Comparison of ENCODE assay signal across 8 cellular contexts in genomic region chr14:90256354-90257131, GRCh38. TPM values are rescaled to one million over a fixed set of nuclear protein-coding genes. Genes with fewer than 3 reads are reported as not detected.
A peak's percentile ranks its signal among the peaks of the same experiment; 100 is the strongest.
DNase-seq lines count a peak whose midpoint lies in the region; ATAC-seq and TF ChIP-seq lines count a peak whose summit lies in the region.

TSS of gene PSMC1 (plus strand) at chr14:90256553. CDS start at chr14:90256598, 45 bp downstream.

- H3K36me3 ChIP-seq in liver (ENCODE audit: control insufficient read depth in 4 of 4, insufficient read depth in 3 of 4, low read depth in 1 of 4, low read length in 3 of 4), result peaks cover 6 to 19% (median 12%) of the 10 kb centered on the region in 4 donors

- DNase-seq in C1 segment of cervical spinal cord (lab: John Stamatoyannopoulos, UW) (peak in 13 of 14 donors; percentile 29 to 93 (median 87)), NCI-H748 treated with DMSO at 0.1 percent for 48 hours (lab: John Stamatoyannopoulos, UW) (peak; percentile 85), dorsolateral prefrontal cortex (peak; percentile 81 to 95 (median 90))
- peak; percentile 74 to 87 for DNase-seq in activated CD4-positive, alpha-beta T cell treated with anti-CD3 and anti-CD28 coated beads, Interleukin-2, amount 50 U/mL, for 24 hours (ENCODE audit: low read depth in 1 of 2, low spot score in 1 of 2)
- peak; percentile 93 for DNase-seq in stimulated activated CD4-positive, alpha-beta T cell treated with anti-CD3 and anti-CD28 coated beads, Interleukin-4, amount 100 ng/mL, for 24 hours

- under 1% methylated on average over 55 of the region's 55 CpGs for WGBS in liver

- H3K9me3 ChIP-seq in liver (ENCODE audit: control insufficient read depth in 4 of 4, low read length in 3 of 4), result no peaks in the 10 kb centered on the region

- H3K27me3 ChIP-seq in dorsolateral prefrontal cortex (peaks cover 0 to 11% (median 0%) of the 10 kb centered on the region in 45 donors), liver (ENCODE audit: control insufficient read depth in 4 of 4, insufficient read depth in 4 of 4, low read length in 3 of 4) (peaks cover 0 to 2% (median 0%) of the 10 kb centered on the region in 4 donors)

- H3K9ac ChIP-seq in liver (ENCODE audit: low read depth in 1 of 2, low read length in 2 of 2), result peak within 1 kb of the TSS; percentile 93 to 95

- peak within 1 kb of the TSS in 57 of 59 donors; percentile 5 to 92 (median 78) for H3K27ac ChIP-seq in dorsolateral prefrontal cortex
- H3K27ac ChIP-seq in liver (ENCODE audit: low read depth in 1 of 2, low read length in 2 of 2), result peak within 1 kb of the TSS; percentile 63 to 84

- intact Hi-C loops in dorsolateral prefrontal cortex (cut with DNase I), result loop anchor here in 1 of 2 donors (5.0 kb wide), 1 partner anchor 299 kb away; the partner anchor contains the start of gene TDP1

- TF ChIP-seq RAD21 in liver (IDR thresholded peaks at IDR 0.05), result peak; percentile 35 to 50

- H3K4me3 ChIP-seq in dorsolateral prefrontal cortex (peak within 1 kb of the TSS; percentile 71 to 100 (median 97)), liver (ENCODE audit: low read depth in 1 of 3, low read length in 3 of 3) (peak within 1 kb of the TSS; percentile 72 to 97 (median 89))

- ATAC-seq in GM19372 (IDR thresholded peaks at IDR 0.05; ENCODE audit: low read depth, unreplicated experiment) (peak; percentile 96), HG03558 (IDR thresholded peaks at IDR 0.05; ENCODE audit: extremely low read depth, unreplicated experiment) (peak; percentile 88)

- peaks cover 4 to 20% (median 15%) of the 10 kb centered on the region in 4 donors for H3K4me1 ChIP-seq in liver (ENCODE audit: control insufficient read depth in 4 of 4, insufficient read depth in 4 of 4, low read length in 3 of 4)

- peak in 49 of 56 donors; percentile 3 to 64 (median 40) for TF ChIP-seq CTCF in dorsolateral prefrontal cortex (IDR thresholded peaks at IDR 0.05 in 54 of 56, conservative IDR thresholded peaks at IDR 0.05 in 2 of 56; ENCODE audit: low read depth in 1 of 56, partially characterized antibody in 56 of 56)
- TF ChIP-seq CTCF in liver (IDR thresholded peaks at IDR 0.05; ENCODE audit: low read depth, low read length, missing input control), result no peak

TF ChIP-seq in liver, 16 proteins besides CTCF, POLR2A, EP300 and RAD21:
- TF ChIP-seq SP1 (IDR thresholded peaks at IDR 0.05), result peak; percentile 33
- no peak for TF ChIP-seq JUND (IDR thresholded peaks at IDR 0.05)
- peak; percentile 96 for TF ChIP-seq YY1 (IDR thresholded peaks at IDR 0.05)
- TF ChIP-seq GABPA (IDR thresholded peaks at IDR 0.05 in 1 of 2, conservative IDR thresholded peaks at IDR 0.05 in 1 of 2), result peak; percentile 96 to 99
- peak; percentile 33 to 38 for TF ChIP-seq HNF4A (conservative IDR thresholded peaks at IDR 0.05)
- peak in 1 of 2 donors; percentile 76 for TF ChIP-seq EGR1 (IDR thresholded peaks at IDR 0.05; ENCODE audit: low read depth in 2 of 2)
- no peak for TF ChIP-seq NR2F2 (IDR thresholded peaks at IDR 0.05)
- no peak for TF ChIP-seq HNF4G (IDR thresholded peaks at IDR 0.05)
- no peak for TF ChIP-seq ATF3 (IDR thresholded peaks at IDR 0.05)
- peak; percentile 83 for TF ChIP-seq REST (IDR thresholded peaks at IDR 0.05)
- TF ChIP-seq FOXA2 (IDR thresholded peaks at IDR 0.05), result peak; percentile 25
- TF ChIP-seq RXRA (IDR thresholded peaks at IDR 0.05), result peak; percentile 43 to 46
- TF ChIP-seq ZBTB33 (IDR thresholded peaks at IDR 0.05), result peak; percentile 89
- peak; percentile 62 for TF ChIP-seq MAX (IDR thresholded peaks at IDR 0.05)
- no peak for TF ChIP-seq FOXA1 (IDR thresholded peaks at IDR 0.05)
- peak; percentile 56 for TF ChIP-seq TAF1 (conservative IDR thresholded peaks at IDR 0.05)
TF ChIP-seq in liver: peak in this region for 11.

RNA-seq across cellular contexts. Expression of gene PSMC1, which starts in this region (rescaled TPM):
- total RNA-seq in dorsolateral prefrontal cortex (100 to 1,000 TPM in 9 of 120 experiments, 10 to 100 TPM in 111; 46.1 to 111 (median 79.9) TPM), liver (10 to 100 TPM; 47.3 to 89.9 TPM)
- polyA plus RNA-seq in liver, result 10 to 100 TPM; 79.7 to 89.9 TPM

Comparison
In these comparisons a context has a peak if more than half of its experiments do, and no peak if none do; other contexts are left out.
1. Peak in every context shown above with its lines: DNase-seq, ATAC-seq, H3K4me3 ChIP-seq and H3K27ac ChIP-seq.